ENCODE assay signal across 25 cellular contexts in the genomic region with DNA sequence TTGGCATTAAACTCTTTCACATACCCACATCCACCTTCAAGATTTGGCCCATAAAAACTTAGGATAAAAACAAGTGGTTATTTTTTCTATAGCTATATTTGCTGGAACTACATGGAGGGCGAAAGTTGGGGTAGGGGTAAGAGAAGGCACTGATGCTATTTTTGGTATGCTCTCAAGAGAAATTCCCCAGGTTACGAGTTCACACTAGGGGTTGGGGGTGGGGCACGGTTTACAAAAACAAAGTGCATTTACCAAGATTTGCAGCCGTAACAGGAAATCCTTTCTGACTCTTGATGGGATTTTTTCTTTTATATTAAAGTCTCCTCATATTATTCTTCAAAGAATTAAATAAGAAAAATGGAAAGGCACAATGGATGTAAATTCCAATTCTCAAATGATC.
"Had no signal": no experiment of that assay in that cellular context is flagged by ENCODE, and none has a peak within 500 bp of the region (broad histone marks: within the 10 kb centered on the region; RNA-seq: fewer than 3 reads in every experiment).

No MANE protein-coding gene starts in this region.

- ATAC-seq: activated naive CD8-positive, alpha-beta T cell treated with anti-CD3 and anti-CD28 coated beads, Interleukin-2, amount 50 U/mL, for 24 hours; activated T-cell treated with anti-CD3 and anti-CD28 coated beads, Interleukin-2, amount 50 U/mL, for 4 hours; activated T-helper 17 cell treated with anti-CD3 and anti-CD28 coated beads, Interleukin-2, amount 50 U/mL, for 72 hours; body of pancreas; Panc1; Right ventricle myocardium inferior had no signal

- H3K4me1 ChIP-seq: ascending aorta, body of pancreas had no signal

- H3K4me3 ChIP-seq: ascending aorta, body of pancreas, SK-N-MC had no signal

- H3K27me3 ChIP-seq: ascending aorta had no signal

- DNase-seq: activated CD4-positive, alpha-beta memory T cell treated with anti-CD3 and anti-CD28 coated beads for 36 hours; activated CD4-positive, alpha-beta T cell treated with anti-CD3 and anti-CD28 coated beads for 48 hours; activated CD4-positive, CD25-positive, alpha-beta regulatory T cell treated with anti-CD3 and anti-CD28 coated beads, Interleukin-2, amount 50 U/mL, for 72 hours; activated CD8-positive, alpha-beta memory T cell treated with anti-CD3 and anti-CD28 coated beads for 24 hours; activated gamma-delta T cell; activated naive CD4-positive, alpha-beta T cell treated with anti-CD3 and anti-CD28 coated beads, Interleukin-2, amount 50 U/mL, for 16 hours; activated naive CD8-positive, alpha-beta T cell treated with anti-CD3 and anti-CD28 coated beads, Interleukin-2, amount 50 U/mL, for 24 hours; activated T-cell treated with anti-CD3 and anti-CD28 coated beads, Interleukin-2, amount 50 U/mL, for 4 hours; amniotic stem cell; body of pancreas; central memory CD4-positive, alpha-beta T cell; NCI-H1048; NCI-H1930; NCI-H2107; NCI-H2171 treated with DMSO at 0.1 percent for 48 hours; NCI-H226; NCI-H526 treated with DMSO at 0.1 percent for 48 hours; NCI-H82; OCI-M1; RPMI8226 had no signal

- H3K36me3 Mint-ChIP-seq: activated CD4-positive, alpha-beta memory T cell treated with anti-CD3 and anti-CD28 coated beads for 36 hours had no signal

- H3K9me3 Mint-ChIP-seq: activated CD4-positive, alpha-beta memory T cell treated with anti-CD3 and anti-CD28 coated beads for 36 hours; activated T-cell treated with anti-CD3 and anti-CD28 coated beads, Interleukin-2, amount 50 U/mL, for 4 hours had no signal

- H3K9me3 ChIP-seq: ascending aorta, body of pancreas had no signal

- H3K27ac Mint-ChIP-seq: activated CD4-positive, alpha-beta memory T cell treated with anti-CD3 and anti-CD28 coated beads for 36 hours; activated naive CD8-positive, alpha-beta T cell treated with anti-CD3 and anti-CD28 coated beads, Interleukin-2, amount 50 U/mL, for 24 hours; activated T-helper 17 cell treated with anti-CD3 and anti-CD28 coated beads, Interleukin-2, amount 50 U/mL, for 72 hours had no signal

- H3K27ac ChIP-seq: ascending aorta, body of pancreas, SK-N-MC had no signal

- H3K36me3 ChIP-seq: ascending aorta had no signal

- H3K4me3 Mint-ChIP-seq: activated CD4-positive, alpha-beta memory T cell treated with anti-CD3 and anti-CD28 coated beads for 36 hours; activated naive CD8-positive, alpha-beta T cell treated with anti-CD3 and anti-CD28 coated beads, Interleukin-2, amount 50 U/mL, for 24 hours; activated T-cell treated with anti-CD3 and anti-CD28 coated beads, Interleukin-2, amount 50 U/mL, for 4 hours; activated T-helper 17 cell treated with anti-CD3 and anti-CD28 coated beads, Interleukin-2, amount 50 U/mL, for 72 hours had no signal
